Comparison of ENCODE assay signal across 11 cellular contexts in the genomic region with DNA sequence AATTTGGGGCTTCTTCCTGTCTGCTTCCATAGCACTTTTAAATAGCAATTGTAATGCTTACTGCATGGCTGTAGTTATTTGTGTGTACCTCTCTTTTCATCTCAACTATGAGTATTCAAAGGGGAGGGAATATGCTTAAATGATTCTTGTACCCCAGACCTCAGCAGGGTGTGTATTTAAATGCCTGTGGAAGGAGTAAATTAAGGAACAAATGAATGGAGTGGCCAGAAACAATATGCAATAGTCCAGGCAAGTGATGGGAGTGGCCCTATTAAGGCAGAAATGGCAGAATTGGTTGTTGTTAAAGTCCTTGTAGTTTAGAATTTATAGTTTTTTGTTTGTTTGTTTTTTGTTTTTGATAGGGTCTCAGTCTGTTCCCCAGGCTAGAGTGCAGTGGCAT. TPM values are rescaled to one million over a fixed set of nuclear protein-coding genes. Genes with fewer than 3 reads are reported as not detected.
A peak's percentile ranks its signal among the peaks of the same experiment; 100 is the strongest.
DNase-seq lines count a peak whose midpoint lies in the region; ATAC-seq, FAIRE-seq and TF ChIP-seq lines count a peak whose summit lies in the region.
"Had no signal": no experiment of that assay in that cellular context is flagged by ENCODE, and none has a peak within 500 bp of the region (broad histone marks: within the 10 kb centered on the region; RNA-seq: fewer than 3 reads in every experiment).

No MANE protein-coding gene starts in this region.

- H3K36me3 Mint-ChIP-seq in activated T-cell treated with anti-CD3 and anti-CD28 coated beads, Interleukin-2, amount 50 U/mL, for 72 hours (ENCODE audit: insufficient read depth in 2 of 2): peaks cover 0 to 2% of the 10 kb centered on the region in 2 donors
- peaks cover 41% of the 10 kb centered on the region for H3K36me3 Mint-ChIP-seq in stimulated activated effector memory CD8-positive, alpha-beta T cell treated with anti-CD3 and anti-CD28 coated beads, Interleukin-12 subunit alpha, Interleukin-12 subunit beta, amount 100 ng/mL, for 72 hours

- no peak overlapping the region for H2BK20ac ChIP-seq in H1 (ENCODE audit: low read length)

- H3K4me3 Mint-ChIP-seq in activated T-cell treated with anti-CD3 and anti-CD28 coated beads, Interleukin-2, amount 50 U/mL, for 72 hours: peak overlapping the region; percentile 93 to 98
- peak overlapping the region; percentile 97 for H3K4me3 Mint-ChIP-seq in stimulated activated effector memory CD8-positive, alpha-beta T cell treated with anti-CD3 and anti-CD28 coated beads, Interleukin-12 subunit alpha, Interleukin-12 subunit beta, amount 100 ng/mL, for 72 hours

- H2AK5ac ChIP-seq in H1 (ENCODE audit: low read depth, low read length): no peak overlapping the region

- H3K9me3 ChIP-seq in PC-3 (ENCODE audit: low read length): no peaks in the 10 kb centered on the region
- no peaks in the 10 kb centered on the region for H3K9me3 ChIP-seq in H1 (ENCODE audit: insufficient read depth in 2 of 2, low read depth in 1 of 2, low read length in 1 of 2)
- H3K9me3 ChIP-seq: right atrium auricular region, upper lobe of left lung had no signal

- H4K20me1 ChIP-seq in PC-3 (ENCODE audit: low read length): no peaks in the 10 kb centered on the region
- no peaks in the 10 kb centered on the region for H4K20me1 ChIP-seq in H1 (replicated peaks in 1 of 2; ENCODE audit: control insufficient read depth in 1 of 2, insufficient read depth in 2 of 2, low read length in 2 of 2)

- no peak for TF ChIP-seq RAD21 in H1 (IDR thresholded peaks at IDR 0.05 in 1 of 2, conservative IDR thresholded peaks at IDR 0.05 in 1 of 2; ENCODE audit: low read depth in 2 of 2, low read length in 2 of 2)

- H3K79me1 ChIP-seq in H1 (ENCODE audit: low read depth, low read length): no peaks in the 10 kb centered on the region

- DNase-seq in activated T-cell treated with anti-CD3 and anti-CD28 coated beads, Interleukin-2, amount 50 U/mL, for 72 hours: no peak
- DNase-seq in activated T-cell treated with anti-CD3 and anti-CD28 coated beads for 4 hours (no peak), PC-3 (no peak), H1 (ENCODE audit: low read depth in 1 of 2, low spot score in 2 of 2) (no peak), GOT3 (lab: John Stamatoyannopoulos, UW) (no peak), middle frontal gyrus (ENCODE audit: extremely low spot score, low spot score) (no peak), inferior parietal cortex (ENCODE audit: extremely low spot score) (no peak)
- DNase-seq in stimulated activated effector memory CD8-positive, alpha-beta T cell treated with anti-CD3 and anti-CD28 coated beads, Interleukin-12 subunit alpha, Interleukin-12 subunit beta, amount 100 ng/mL, for 72 hours (ENCODE audit: low spot score in 2 of 2): no peak

- no peaks in the 10 kb centered on the region for H3F3A ChIP-seq in PC-3 (ENCODE audit: low read length, unreplicated experiment)

- H3K27ac Mint-ChIP-seq in activated T-cell treated with anti-CD3 and anti-CD28 coated beads, Interleukin-2, amount 50 U/mL, for 72 hours: no peak overlapping the region
- peak overlapping the region; percentile 96 for H3K27ac Mint-ChIP-seq in stimulated activated effector memory CD8-positive, alpha-beta T cell treated with anti-CD3 and anti-CD28 coated beads, Interleukin-12 subunit alpha, Interleukin-12 subunit beta, amount 100 ng/mL, for 72 hours

- H3K4me1 ChIP-seq in PC-3 (ENCODE audit: insufficient read depth, low read length): peaks cover 15% of the 10 kb centered on the region
- peaks cover 0 to 6% (median 2%) of the 10 kb centered on the region in 4 experiments; a peak in 6 of 7 replicates for H3K4me1 ChIP-seq in H1 (replicated peaks in 1 of 4; ENCODE audit: control insufficient read depth in 3 of 4, insufficient read depth in 4 of 4, low read length in 3 of 4)

- no peak overlapping the region for H3K27ac ChIP-seq in PC-3 (ENCODE audit: low read length)
- H3K27ac ChIP-seq in H1 (ENCODE audit: low read depth, low read length): no peak overlapping the region
- H3K27ac ChIP-seq: brain microvascular endothelial cell, right atrium auricular region had no signal

- H3K9me3 Mint-ChIP-seq in activated T-cell treated with anti-CD3 and anti-CD28 coated beads, Interleukin-2, amount 50 U/mL, for 72 hours: no peaks in the 10 kb centered on the region
- no peaks in the 10 kb centered on the region for H3K9me3 Mint-ChIP-seq in stimulated activated effector memory CD8-positive, alpha-beta T cell treated with anti-CD3 and anti-CD28 coated beads, Interleukin-12 subunit alpha, Interleukin-12 subunit beta, amount 100 ng/mL, for 72 hours

- H3K27me3 Mint-ChIP-seq in activated T-cell treated with anti-CD3 and anti-CD28 coated beads, Interleukin-2, amount 50 U/mL, for 72 hours (ENCODE audit: low read depth): no peaks in the 10 kb centered on the region

- H3K79me2 ChIP-seq in PC-3 (ENCODE audit: low read length) (no peaks in the 10 kb centered on the region), H1 (ENCODE audit: control insufficient read depth in 1 of 2, insufficient read depth in 2 of 2, low read length in 2 of 2) (peaks cover 0 to 7% of the 10 kb centered on the region in 2 experiments; a peak in 1 of 4 replicates)

- CTCF ChIA-PET in PC-3 (lab: Charles Lee): no interaction called here
- CTCF ChIA-PET in H1 (lab: Charles Lee; ENCODE audit: partially characterized antibody): interaction anchor here (1.8 kb wide), 1 partner anchor 17 kb away, joined by 10 read pairs; no protein-coding TSS in a partner anchor

- H3K18ac ChIP-seq in H1 (ENCODE audit: extremely low read depth, low read length): no peak overlapping the region

- no peak overlapping the region for H4K8ac ChIP-seq in H1 (ENCODE audit: extremely low read depth, insufficient read depth, low read length)

- no peak for TF ChIP-seq POLR2A in H1 (IDR thresholded peaks at IDR 0.05; ENCODE audit: control extremely low read depth in 1 of 2, low read depth in 2 of 2, low read length in 2 of 2)

- TF ChIP-seq CTCF in PC-3 (conservative IDR thresholded peaks at IDR 0.05; ENCODE audit: low read depth, low read length) (no peak), H1 (IDR thresholded peaks at IDR 0.05; ENCODE audit: control extremely low read depth in 1 of 3, insufficient read depth in 1 of 3, low read depth in 1 of 3, low read length in 3 of 3) (no peak)

- no peak overlapping the region for H3K23ac ChIP-seq in H1 (ENCODE audit: insufficient read length)

- H2BK15ac ChIP-seq in H1 (ENCODE audit: low read length): no peak overlapping the region

- no peaks in the 10 kb centered on the region for H3K36me3 ChIP-seq in PC-3 (ENCODE audit: low read depth, low read length)
- H3K36me3 ChIP-seq in H1 (ENCODE audit: control insufficient read depth in 2 of 4, insufficient read depth in 4 of 4, low read length in 3 of 4): peaks cover 0 to 2% (median 0%) of the 10 kb centered on the region in 4 experiments; a peak in 2 of 8 replicates
- H3K36me3 ChIP-seq: brain microvascular endothelial cell, right atrium auricular region, upper lobe of left lung had no signal

- TF ChIP-seq EP300 in H1 (IDR thresholded peaks at IDR 0.05; ENCODE audit: borderline replicate concordance in 1 of 2, low read depth in 2 of 2, low read length in 2 of 2): no peak

- H4K5ac ChIP-seq in H1 (ENCODE audit: insufficient read length, low read depth, low read length): no peak overlapping the region

- H2BK5ac ChIP-seq in H1 (ENCODE audit: low read depth, low read length): no peak overlapping the region

- no peak overlapping the region for H3K56ac ChIP-seq in H1 (replicated peaks; ENCODE audit: insufficient read length, low read depth, low read length)

- H2BK120ac ChIP-seq in H1 (replicated peaks; ENCODE audit: low read depth, low read length): no peak overlapping the region

- POLR2A ChIA-PET in PC-3 (lab: Charles Lee; ENCODE audit: unreplicated experiment) (no interaction called here), H1 (lab: Charles Lee; ENCODE audit: partially characterized antibody) (no interaction called here)

- no peak overlapping the region for H2BK12ac ChIP-seq in H1 (ENCODE audit: low read depth, low read length)

- peaks cover 3% of the 10 kb centered on the region; the same call in 1 of the 2 replicates for H3K23me2 ChIP-seq in H1 (ENCODE audit: low read depth, low read length)

- H2AFZ ChIP-seq in PC-3 (ENCODE audit: low read length) (peak overlapping the region; percentile 100; the same call in 1 of the 2 replicates), H1 (ENCODE audit: low read length) (no peak overlapping the region)

- no TSS peak for BruUV-seq in PC-3 (replicated peaks; lab: Mats Ljungman, UMichigan)

- H3K4me3 ChIP-seq in PC-3 (ENCODE audit: low read length) (peak overlapping the region; percentile 91), H1 (ENCODE audit: extremely low read depth in 1 of 4, insufficient read depth in 2 of 4, low read depth in 3 of 4, low read length in 4 of 4) (no peak overlapping the region)

- H3K9me2 ChIP-seq in PC-3 (replicated peaks; ENCODE audit: low read length): no peaks in the 10 kb centered on the region

- intact Hi-C loops in PC-3 (cut with micrococcal nuclease): no loop called here

- no peak for FAIRE-seq in H1 (lab: Jason Lieb, UNC)

- H3K9ac ChIP-seq in PC-3 (ENCODE audit: low read length) (no peak overlapping the region), H1 (replicated peaks in 1 of 4; ENCODE audit: extremely low read depth in 1 of 4, low read depth in 3 of 4, low read length in 3 of 4) (no peak overlapping the region)

- no peak overlapping the region for H3K14ac ChIP-seq in H1 (ENCODE audit: insufficient read length)

- H3K4me1 Mint-ChIP-seq in activated T-cell treated with anti-CD3 and anti-CD28 coated beads, Interleukin-2, amount 50 U/mL, for 72 hours (ENCODE audit: low read depth): peaks cover 22% of the 10 kb centered on the region
- H3K4me1 Mint-ChIP-seq in stimulated activated effector memory CD8-positive, alpha-beta T cell treated with anti-CD3 and anti-CD28 coated beads, Interleukin-12 subunit alpha, Interleukin-12 subunit beta, amount 100 ng/mL, for 72 hours: peaks cover 19% of the 10 kb centered on the region

- H3K27me3 ChIP-seq in PC-3 (ENCODE audit: low read length) (no peaks in the 10 kb centered on the region), H1 (replicated peaks in 1 of 4; ENCODE audit: control insufficient read depth in 3 of 4, extremely low read depth in 1 of 4, insufficient read depth in 3 of 4, low read length in 3 of 4) (no peaks in the 10 kb centered on the region)
- H3K27me3 ChIP-seq: brain microvascular endothelial cell, right atrium auricular region, upper lobe of left lung had no signal

- no peak for ATAC-seq in activated T-cell treated with anti-CD3 and anti-CD28 coated beads, Interleukin-2, amount 50 U/mL, for 72 hours (replicated peaks in 1 of 2)
- no peak for ATAC-seq in PC-3
- ATAC-seq in stimulated activated effector memory CD8-positive, alpha-beta T cell treated with anti-CD3 and anti-CD28 coated beads, Interleukin-12 subunit alpha, Interleukin-12 subunit beta, amount 100 ng/mL, for 72 hours: no peak

- H3K4ac ChIP-seq in H1 (replicated peaks; ENCODE audit: insufficient read length, low read depth, low read length): no peak overlapping the region

- H4K91ac ChIP-seq in H1 (replicated peaks; ENCODE audit: insufficient read length, low read length): no peak overlapping the region

- H3K4me2 ChIP-seq in PC-3 (ENCODE audit: low read length) (peak overlapping the region; percentile 96), H1 (ENCODE audit: insufficient read depth in 1 of 2, low read depth in 2 of 2, low read length in 2 of 2) (peak overlapping the region; percentile 76 to 97; a peak in 2 of 4 replicates)

RNA-seq across cellular contexts. Expression of a gene that starts 1.5 kb away (rescaled TPM):
- total RNA-seq in activated T-cell treated with anti-CD3 and anti-CD28 coated beads, Interleukin-2, amount 50 U/mL, for 72 hours: 10 to 100 TPM; 42.6 to 50.0 TPM
- 8.6 and 10.8 TPM in 2 replicates for total RNA-seq in PC-3 (2014; rRNA removed)
- 11.0 and 14.9 TPM in 2 replicates for total RNA-seq in H1 (2021; fragmentation: NEBNext Ultra II Directional; extraction: Animal tissue kit (Norgen Biotek cat#: 25700))
- polyA plus RNA-seq in H1 (2011; rRNA removed): 3.9 and 4.3 TPM in 2 replicates
- polyA plus RNA-seq in H1 (2011; cell fraction: cytosol; rRNA removed): 3.9 TPM
- polyA plus RNA-seq in H1 (2011; cell fraction: nucleus; rRNA removed): 5.0 TPM
- 2.6 to 5.6 TPM (median 4.1 TPM) in 4 replicates for polyA plus RNA-seq in H1 (2012, experiment 1 of 2)
- polyA plus RNA-seq in H1 (2012, experiment 2 of 2): 0.98 TPM
- polyA plus RNA-seq in H1 (2013, experiment 1 of 2): 4.2 TPM
- 6.0 TPM for polyA plus RNA-seq in H1 (2013, experiment 2 of 2)
- polyA minus RNA-seq in H1 (2011; rRNA and poly(A)+ RNA removed): 49.5 and 69.9 TPM in 2 replicates
- 9.0 TPM for polyA minus RNA-seq in H1 (2011; cell fraction: cytosol; rRNA and poly(A)+ RNA removed)
- 119 TPM for polyA minus RNA-seq in H1 (2011; cell fraction: nucleus; rRNA and poly(A)+ RNA removed)

RNA-seq across cellular contexts. Expression of a gene that starts 4.7 kb away (rescaled TPM):
- 10 to 100 TPM; 13.7 to 15.4 TPM for total RNA-seq in activated T-cell treated with anti-CD3 and anti-CD28 coated beads, Interleukin-2, amount 50 U/mL, for 72 hours
- total RNA-seq in PC-3 (2014; rRNA removed): 20.0 and 21.1 TPM in 2 replicates
- 23.3 and 26.5 TPM in 2 replicates for total RNA-seq in H1 (2021; fragmentation: NEBNext Ultra II Directional; extraction: Animal tissue kit (Norgen Biotek cat#: 25700))
- polyA plus RNA-seq in H1 (2011; rRNA removed): 12.6 and 13.0 TPM in 2 replicates
- polyA plus RNA-seq in H1 (2011; cell fraction: cytosol; rRNA removed): 12.1 TPM
- polyA plus RNA-seq in H1 (2011; cell fraction: nucleus; rRNA removed): 33.8 TPM
- 11.3 to 20.2 TPM (median 13.9 TPM) in 4 replicates for polyA plus RNA-seq in H1 (2012, experiment 1 of 2)
- polyA plus RNA-seq in H1 (2012, experiment 2 of 2): 3.4 TPM
- 8.0 TPM for polyA plus RNA-seq in H1 (2013, experiment 1 of 2)
- polyA plus RNA-seq in H1 (2013, experiment 2 of 2): 10.2 TPM
- polyA minus RNA-seq in H1 (2011; rRNA and poly(A)+ RNA removed): 61.4 and 82.1 TPM in 2 replicates
- polyA minus RNA-seq in H1 (2011; cell fraction: cytosol; rRNA and poly(A)+ RNA removed): 19.2 TPM
- polyA minus RNA-seq in H1 (2011; cell fraction: nucleus; rRNA and poly(A)+ RNA removed): 76.6 TPM
